8 cellular contexts compared by ENCODE assay signal in the genomic region with DNA sequence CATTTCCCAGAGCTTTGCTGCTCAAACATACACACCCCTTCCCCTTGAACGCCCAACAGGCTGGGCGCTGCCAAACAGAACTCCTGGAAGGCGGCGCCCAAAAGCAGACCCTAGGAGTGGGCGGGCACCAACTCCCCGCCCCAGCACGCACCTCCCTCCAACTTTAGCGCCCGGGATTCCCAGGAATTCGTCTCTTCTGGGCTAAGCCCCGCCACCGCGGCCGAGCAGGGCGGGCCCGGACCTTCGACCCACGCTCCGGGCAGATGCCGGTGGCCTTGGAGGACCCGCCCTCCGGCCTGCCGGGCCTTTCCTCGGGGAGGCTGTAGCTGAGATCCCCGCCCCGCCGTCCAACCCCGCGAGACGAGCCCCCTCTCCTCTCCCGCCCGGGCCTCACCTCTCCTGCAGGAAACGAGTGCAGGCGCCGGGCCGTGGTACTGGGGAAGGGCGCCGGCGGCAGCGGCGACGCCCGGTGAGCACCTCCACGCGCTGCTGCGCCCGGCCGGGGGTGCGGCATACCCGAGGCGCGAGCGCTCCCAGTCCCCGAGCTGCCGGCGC. TPM values are rescaled to one million over a fixed set of nuclear protein-coding genes. Genes with fewer than 3 reads are reported as not detected.
A peak's percentile ranks its signal among the peaks of the same experiment; 100 is the strongest.
DNase-seq lines count a peak whose midpoint lies in the region; ATAC-seq and TF ChIP-seq lines count a peak whose summit lies in the region.

No MANE protein-coding gene starts in this region.

- H3K27ac Mint-ChIP-seq in nephron progenitor cell: peak overlapping the region; percentile 97

- H3K36me3 Mint-ChIP-seq in nephron progenitor cell (ENCODE audit: low read depth): peaks cover 13% of the 10 kb centered on the region

- H3K27me3 ChIP-seq in foreskin keratinocyte: no peaks in the 10 kb centered on the region

- DNase-seq in D341Med (ENCODE audit: low spot score) (peak; percentile 87), GM19240 (ENCODE audit: insufficient read length, low spot score) (peak; percentile 58), NCI-H524 (lab: John Stamatoyannopoulos, UW) (peak; percentile 42 to 66), foreskin keratinocyte (peak in 1 of 2 donors; percentile 51), nephron progenitor cell (no peak)
- peak; percentile 12 for DNase-seq in activated T-helper 9 cell treated with anti-CD3 and anti-CD28 coated beads, Interleukin-2, amount 50 U/mL, for 16 hours (ENCODE audit: low read depth)
- DNase-seq in activated CD4-positive, CD25-positive, alpha-beta regulatory T cell treated with anti-CD3 and anti-CD28 coated beads, Interleukin-2, amount 50 U/mL, for 72 hours: no peak

- TF ChIP-seq CTCF in foreskin keratinocyte (conservative IDR thresholded peaks at IDR 0.05) (no peak), nephron progenitor cell (IDR thresholded peaks at IDR 0.05) (no peak)

- H3K4me1 ChIP-seq in foreskin keratinocyte: peaks cover 6% of the 10 kb centered on the region

- peaks cover 51% of the 10 kb centered on the region for H3K4me1 Mint-ChIP-seq in nephron progenitor cell

- H3K27ac ChIP-seq in foreskin keratinocyte: peak overlapping the region; percentile 50

- H3K27me3 Mint-ChIP-seq in nephron progenitor cell (ENCODE audit: low read depth, poor library complexity): no peaks in the 10 kb centered on the region

- no peaks in the 10 kb centered on the region for H3K9me3 Mint-ChIP-seq in nephron progenitor cell

- H3K4me3 Mint-ChIP-seq in nephron progenitor cell: peak overlapping the region; percentile 94

- ATAC-seq in HG03354 (IDR thresholded peaks at IDR 0.05; ENCODE audit: poor library complexity, severe bottlenecking, unreplicated experiment) (peak; percentile 51), foreskin keratinocyte (peak; percentile 58)

RNA-seq across cellular contexts. Expression of a gene that starts 0.7 kb away (rescaled TPM):
- 17.0 and 17.1 TPM in 2 replicates for total RNA-seq in foreskin keratinocyte
- polyA plus RNA-seq in foreskin keratinocyte: 18.0 and 18.1 TPM in 2 replicates

Comparison
In these comparisons a context has a peak if more than half of its experiments do, and no peak if none do; other contexts are left out.
1. DNase-seq: peak in D341Med (single experiment), GM19240 (single experiment), NCI-H524 (2 of 2) and activated T-helper 9 cell treated with anti-CD3 and anti-CD28 coated beads, Interleukin-2, amount 50 U/mL, for 16 hours (single experiment); none in nephron progenitor cell (single experiment) and activated CD4-positive, CD25-positive, alpha-beta regulatory T cell treated with anti-CD3 and anti-CD28 coated beads, Interleukin-2, amount 50 U/mL, for 72 hours (single experiment).